16 cellular contexts compared by ENCODE assay signal in genomic region chr15:99963096-99963825, GRCh38.
DNase-seq lines count a peak whose midpoint lies in the region; FAIRE-seq and TF ChIP-seq lines count a peak whose summit lies in the region.
"Had no signal": no experiment of that assay in that cellular context is flagged by ENCODE, and none has a peak within 500 bp of the region (broad histone marks: within the 10 kb centered on the region; RNA-seq: fewer than 3 reads in every experiment).

No MANE protein-coding gene starts in this region.

- H3K9me1 ChIP-seq in keratinocyte (ENCODE audit: control insufficient read depth, extremely low read depth, insufficient read depth, low read length): no peaks in the 10 kb centered on the region

- FAIRE-seq in astrocyte (lab: Jason Lieb, UNC) (no peak), keratinocyte (lab: Jason Lieb, UNC) (peak; percentile 83), RCC 7860 (lab: Jason Lieb, UNC) (no peak)

- H3K4me2 ChIP-seq in astrocyte (ENCODE audit: low read length) (no peak overlapping the region), keratinocyte (ENCODE audit: control insufficient read depth, extremely low read depth, insufficient read depth, low read depth, low read length) (peak overlapping the region; percentile 37)

- H3K9me3 Mint-ChIP-seq in astrocyte (ENCODE audit: unreplicated experiment): peaks cover 7% of the 10 kb centered on the region
- H3K9me3 Mint-ChIP-seq: activated CD4-positive, alpha-beta T cell treated with anti-CD3 and anti-CD28 coated beads, Interleukin-2, amount 10 ng/mL, durations not matched to agents 7 days and 5 days; mesothelial cell of epicardium had no signal

- no peaks in the 10 kb centered on the region for H3K79me2 ChIP-seq in astrocyte (ENCODE audit: insufficient read depth, low read length)
- H3K79me2 ChIP-seq in keratinocyte (ENCODE audit: control insufficient read depth, insufficient read depth, low read length): no peaks in the 10 kb centered on the region

- TF ChIP-seq CTCF in astrocyte (IDR thresholded peaks at IDR 0.05; ENCODE audit: insufficient read depth, low read depth, low read length) (no peak), keratinocyte (optimal IDR thresholded peaks at IDR 0.05 in 1 of 3, IDR thresholded peaks at IDR 0.05 in 1 of 3, conservative IDR thresholded peaks at IDR 0.05 in 1 of 3; ENCODE audit: extremely low read depth in 1 of 3, insufficient read depth in 2 of 3, low read length in 3 of 3) (no peak)

- H3K9me3 ChIP-seq in astrocyte (ENCODE audit: insufficient read depth, low read depth, low read length): no peaks in the 10 kb centered on the region
- H3K9me3 ChIP-seq in keratinocyte (ENCODE audit: control insufficient read depth, low read depth, low read length): no peaks in the 10 kb centered on the region

- no peak overlapping the region for H3K27ac ChIP-seq in astrocyte (ENCODE audit: low read depth, low read length)
- no peak overlapping the region for H3K27ac ChIP-seq in keratinocyte (ENCODE audit: control insufficient read depth, insufficient read depth, low read length)
- H3K27ac ChIP-seq: cardiac muscle cell had no signal

- H2AFZ ChIP-seq in astrocyte (ENCODE audit: low read depth, low read length) (no peak overlapping the region), keratinocyte (ENCODE audit: control insufficient read depth, low read length) (no peak overlapping the region)

- no peaks in the 10 kb centered on the region for H3K4me1 Mint-ChIP-seq in astrocyte (ENCODE audit: low read depth, unreplicated experiment)

- H3K36me3 Mint-ChIP-seq in astrocyte (ENCODE audit: low read depth, unreplicated experiment): peaks cover 4% of the 10 kb centered on the region
- H3K36me3 Mint-ChIP-seq: mesothelial cell of epicardium had no signal

- dilution Hi-C loops in keratinocyte (cut with MboI; ENCODE audit: extremely low pct_ligation_motif_present, low sequenced_read_pairs): no loop called here

- peaks cover 3% of the 10 kb centered on the region for H3K27me3 ChIP-seq in astrocyte (ENCODE audit: insufficient read depth, low read length)
- H3K27me3 ChIP-seq in keratinocyte (ENCODE audit: control insufficient read depth, extremely low read depth, insufficient read depth, low read length): peaks cover 18% of the 10 kb centered on the region
- H3K27me3 ChIP-seq: cardiac muscle cell had no signal

- no peak overlapping the region for H3K4me3 Mint-ChIP-seq in astrocyte (ENCODE audit: unreplicated experiment)
- H3K4me3 Mint-ChIP-seq: activated CD4-positive, alpha-beta T cell treated with anti-CD3 and anti-CD28 coated beads, Interleukin-2, amount 10 ng/mL, durations not matched to agents 7 days and 5 days; mesothelial cell of epicardium had no signal

- peak; percentile 17 for DNase-seq in activated effector memory CD4-positive, alpha-beta T cell treated with anti-CD3 and anti-CD28 coated beads, Interleukin-2, amount 50 U/mL, for 16 hours
- no peak for DNase-seq in activated effector memory CD4-positive, alpha-beta T cell treated with Interleukin-2 at 50 U/mL for 16 hours
- DNase-seq in astrocyte (ENCODE audit: low read depth) (peak; percentile 59), keratinocyte (ENCODE audit: low read depth, low spot score) (no peak), ureter (ENCODE audit: low spot score) (peak; percentile 29), RCC 7860 (ENCODE audit: low spot score) (no peak), AG08396 (ENCODE audit: low spot score) (no peak), DMS53 treated with DMSO at 0.1 percent for 48 hours (lab: John Stamatoyannopoulos, UW; ENCODE audit: unreplicated experiment) (no peak)
- DNase-seq: activated CD4-positive, alpha-beta T cell treated with anti-CD3 and anti-CD28 coated beads, Interleukin-2, amount 10 ng/mL, durations not matched to agents 7 days and 5 days; erythroblast; GOT3; NCI-H526; occipital lobe; trophoblast cell had no signal

- no peak overlapping the region for H3K27ac Mint-ChIP-seq in astrocyte (ENCODE audit: unreplicated experiment)
- H3K27ac Mint-ChIP-seq: activated CD4-positive, alpha-beta T cell treated with anti-CD3 and anti-CD28 coated beads, Interleukin-2, amount 10 ng/mL, durations not matched to agents 7 days and 5 days had no signal

- H3K9ac ChIP-seq in astrocyte (ENCODE audit: low read length) (no peak overlapping the region), keratinocyte (ENCODE audit: control insufficient read depth, extremely low read depth, insufficient read depth, low read length) (no peak overlapping the region)

- H3K36me3 ChIP-seq in astrocyte (ENCODE audit: insufficient read depth, low read length) (no peaks in the 10 kb centered on the region), keratinocyte (ENCODE audit: control insufficient read depth in 2 of 2, extremely low read depth in 1 of 2, insufficient read depth in 2 of 2, low read length in 2 of 2) (no peaks in the 10 kb centered on the region)
- H3K36me3 ChIP-seq: cardiac muscle cell had no signal

- H4K20me1 ChIP-seq in astrocyte (ENCODE audit: insufficient read depth, low read length) (no peaks in the 10 kb centered on the region), keratinocyte (ENCODE audit: control insufficient read depth, extremely low read depth, insufficient read depth, low read length) (no peaks in the 10 kb centered on the region)

- peaks cover 34% of the 10 kb centered on the region for H3K27me3 Mint-ChIP-seq in astrocyte (ENCODE audit: low read depth, unreplicated experiment)

- H3K4me1 ChIP-seq in astrocyte (ENCODE audit: insufficient read depth, low read length): no peaks in the 10 kb centered on the region
- H3K4me1 ChIP-seq in keratinocyte (ENCODE audit: control insufficient read depth, extremely low read depth, insufficient read depth, low read length): peaks cover 23% of the 10 kb centered on the region

- H3K4me3 ChIP-seq in astrocyte (ENCODE audit: insufficient read depth, low read depth, low read length): no peak overlapping the region
- no peak overlapping the region for H3K4me3 ChIP-seq in keratinocyte (ENCODE audit: control insufficient read depth in 2 of 3, extremely low read depth in 1 of 3, insufficient read depth in 2 of 3, low read depth in 1 of 3, low read length in 3 of 3)
- H3K4me3 ChIP-seq: cardiac muscle cell had no signal

Comparison
In these comparisons a context has a peak if more than half of its experiments do, and no peak if none do; other contexts are left out.
1. DNase-seq: peak in activated effector memory CD4-positive, alpha-beta T cell treated with anti-CD3 and anti-CD28 coated beads, Interleukin-2, amount 50 U/mL, for 16 hours (single experiment), astrocyte (single experiment) and ureter (single experiment); none in activated effector memory CD4-positive, alpha-beta T cell treated with Interleukin-2 at 50 U/mL for 16 hours (single experiment), keratinocyte (single experiment), RCC 7860 (single experiment), AG08396 (single experiment) and DMS53 treated with DMSO at 0.1 percent for 48 hours (single experiment).